In genomic region chr3:186993210-186993782, GRCh38 we compare ENCODE assay signal across 19 cellular contexts.
DNase-seq lines count a peak whose midpoint lies in the region; ATAC-seq and TF ChIP-seq lines count a peak whose summit lies in the region.
"Had no signal": no experiment of that assay in that cellular context is flagged by ENCODE, and none has a peak within 500 bp of the region (broad histone marks: within the 10 kb centered on the region; RNA-seq: fewer than 3 reads in every experiment).

No MANE protein-coding gene starts in this region.

- no peaks in the 10 kb centered on the region for H3K36me3 ChIP-seq in liver (ENCODE audit: control insufficient read depth in 4 of 4, insufficient read depth in 3 of 4, low read depth in 1 of 4, low read length in 3 of 4)
- H3K36me3 ChIP-seq: upper lobe of right lung had no signal

- H3K4me3 ChIP-seq in liver (ENCODE audit: low read depth in 1 of 3, low read length in 3 of 3): no peak overlapping the region
- H3K4me3 ChIP-seq: upper lobe of right lung had no signal

- 91% methylated on average over 7 of the region's 7 CpGs for WGBS in liver

- peak overlapping the region in 1 of 2 donors; percentile 57 for H3K9ac ChIP-seq in liver (ENCODE audit: low read depth in 1 of 2, low read length in 2 of 2)

- peaks cover 7 to 25% of the 10 kb centered on the region in 2 donors for H3K36me3 Mint-ChIP-seq in activated T-cell treated with anti-CD3 and anti-CD28 coated beads, Interleukin-2, amount 50 U/mL, for 72 hours (ENCODE audit: insufficient read depth in 2 of 2)
- H3K36me3 Mint-ChIP-seq in T-helper 17 cell (ENCODE audit: low read depth): peaks cover 5% of the 10 kb centered on the region
- H3K36me3 Mint-ChIP-seq in stimulated activated memory B cell treated with anti-CD40 and anti-IgM and Interleukin-4, amounts not matched to agents 10 μg/mL and 1 μg/mL and 100 μg/mL, for 72 hours: peaks cover 36% of the 10 kb centered on the region

- peaks cover 34% of the 10 kb centered on the region for H3K4me1 Mint-ChIP-seq in activated T-cell treated with anti-CD3 and anti-CD28 coated beads, Interleukin-2, amount 50 U/mL, for 72 hours (ENCODE audit: low read depth)
- H3K4me1 Mint-ChIP-seq in T-helper 17 cell: peaks cover 48% of the 10 kb centered on the region
- peaks cover 80% of the 10 kb centered on the region for H3K4me1 Mint-ChIP-seq in stimulated activated memory B cell treated with anti-CD40 and anti-IgM and Interleukin-4, amounts not matched to agents 10 μg/mL and 1 μg/mL and 100 μg/mL, for 72 hours

- H3K9me3 Mint-ChIP-seq in activated T-cell treated with anti-CD3 and anti-CD28 coated beads, Interleukin-2, amount 50 U/mL, for 72 hours: no peaks in the 10 kb centered on the region
- no peaks in the 10 kb centered on the region for H3K9me3 Mint-ChIP-seq in stimulated activated memory B cell treated with anti-CD40 and anti-IgM and Interleukin-4, amounts not matched to agents 10 μg/mL and 1 μg/mL and 100 μg/mL, for 72 hours
- H3K9me3 Mint-ChIP-seq: activated T-helper 1 cell treated with anti-CD3 and anti-CD28 coated beads, Interleukin-12 subunit alpha, Interleukin-12 subunit beta, Interleukin-2, Interleukin-4 antibody, amounts not matched to agents 30 ng/mL and 10 ng/mL and 1 ng/mL, durations not matched to agents 14 hours and 24 hours and 36 hours had no signal

- H3K27ac ChIP-seq in liver (ENCODE audit: low read depth in 1 of 2, low read length in 2 of 2): peak overlapping the region; percentile 88 to 89
- H3K27ac ChIP-seq: upper lobe of right lung had no signal

- H3K4me1 ChIP-seq in liver (ENCODE audit: control insufficient read depth in 4 of 4, insufficient read depth in 4 of 4, low read length in 3 of 4): peaks cover 6 to 46% (median 16%) of the 10 kb centered on the region in 4 donors

- no peak overlapping the region for H3K4me3 Mint-ChIP-seq in activated T-cell treated with anti-CD3 and anti-CD28 coated beads, Interleukin-2, amount 50 U/mL, for 72 hours
- no peak overlapping the region for H3K4me3 Mint-ChIP-seq in T-helper 17 cell
- no peak overlapping the region for H3K4me3 Mint-ChIP-seq in stimulated activated memory B cell treated with anti-CD40 and anti-IgM and Interleukin-4, amounts not matched to agents 10 μg/mL and 1 μg/mL and 100 μg/mL, for 72 hours
- H3K4me3 Mint-ChIP-seq: activated T-helper 1 cell treated with anti-CD3 and anti-CD28 coated beads, Interleukin-12 subunit alpha, Interleukin-12 subunit beta, Interleukin-2, Interleukin-4 antibody, amounts not matched to agents 30 ng/mL and 10 ng/mL and 1 ng/mL, durations not matched to agents 14 hours and 24 hours and 36 hours had no signal

- no peaks in the 10 kb centered on the region for H3K27me3 Mint-ChIP-seq in activated T-cell treated with anti-CD3 and anti-CD28 coated beads, Interleukin-2, amount 50 U/mL, for 72 hours (ENCODE audit: low read depth)
- no peaks in the 10 kb centered on the region for H3K27me3 Mint-ChIP-seq in T-helper 17 cell
- no peaks in the 10 kb centered on the region for H3K27me3 Mint-ChIP-seq in stimulated activated memory B cell treated with anti-CD40 and anti-IgM and Interleukin-4, amounts not matched to agents 10 μg/mL and 1 μg/mL and 100 μg/mL, for 72 hours

- TF ChIP-seq CTCF in liver (IDR thresholded peaks at IDR 0.05; ENCODE audit: low read depth, low read length, missing input control): no peak

- H3K27ac Mint-ChIP-seq in activated T-cell treated with anti-CD3 and anti-CD28 coated beads, Interleukin-2, amount 50 U/mL, for 72 hours: peak overlapping the region; percentile 61
- peak overlapping the region; percentile 81 for H3K27ac Mint-ChIP-seq in T-helper 17 cell
- H3K27ac Mint-ChIP-seq in stimulated activated memory B cell treated with anti-CD40 and anti-IgM and Interleukin-4, amounts not matched to agents 10 μg/mL and 1 μg/mL and 100 μg/mL, for 72 hours: peak overlapping the region; percentile 90
- H3K27ac Mint-ChIP-seq: activated naive CD4-positive, alpha-beta T cell treated with anti-CD3 and anti-CD28 coated beads, Interleukin-2, amount 50 U/mL, for 72 hours had no signal

- DNase-seq in activated T-cell treated with anti-CD3 and anti-CD28 coated beads, Interleukin-2, amount 50 U/mL, for 72 hours: no peak
- no peak for DNase-seq in activated T-cell treated with anti-CD3 and anti-CD28 coated beads, Interleukin-2, amount 50 U/mL, for 48 hours
- no peak for DNase-seq in T-helper 17 cell
- DNase-seq in cerebellar nuclear complex (lab: John Stamatoyannopoulos, UW): no peak
- DNase-seq in NCI-H526 (lab: John Stamatoyannopoulos, UW): no peak
- DNase-seq: 8988T, foreskin melanocyte, hippocampal formation, NCI-H146, NCI-H2171 treated with DMSO at 0.1 percent for 48 hours, NCI-H69, OCI-M1, Right ventricle myocardium superior, upper lobe of right lung had no signal

- ATAC-seq in activated T-cell treated with anti-CD3 and anti-CD28 coated beads, Interleukin-2, amount 50 U/mL, for 72 hours (replicated peaks in 1 of 2): no peak
- ATAC-seq in T-helper 17 cell: no peak
- no peak for ATAC-seq in stimulated activated memory B cell treated with anti-CD40 and anti-IgM and Interleukin-4, amounts not matched to agents 10 μg/mL and 1 μg/mL and 100 μg/mL, for 72 hours
- no peak for ATAC-seq in GM19324 (IDR thresholded peaks at IDR 0.05; ENCODE audit: low FRiP score, unreplicated experiment)

- no peaks in the 10 kb centered on the region for H3K9me3 ChIP-seq in T-helper 17 cell (ENCODE audit: control insufficient read depth, low read length, poor library complexity, severe bottlenecking)
- no peaks in the 10 kb centered on the region for H3K9me3 ChIP-seq in liver (ENCODE audit: control insufficient read depth in 4 of 4, low read length in 3 of 4)
- H3K9me3 ChIP-seq: upper lobe of right lung had no signal

- H3K27me3 ChIP-seq in liver (ENCODE audit: control insufficient read depth in 4 of 4, insufficient read depth in 4 of 4, low read length in 3 of 4): no peaks in the 10 kb centered on the region
- H3K27me3 ChIP-seq: upper lobe of right lung had no signal

- TF ChIP-seq RAD21 in liver (IDR thresholded peaks at IDR 0.05): no peak

TF ChIP-seq in liver, 16 proteins besides CTCF, POLR2A, EP300 and RAD21:
- TF ChIP-seq RXRA (IDR thresholded peaks at IDR 0.05) (no peak), JUND (IDR thresholded peaks at IDR 0.05) (no peak)
